Comparison of ENCODE assay signal across 13 cellular contexts in genomic region chr12:124396544-124397398, GRCh38.
DNase-seq lines count a peak whose midpoint lies in the region; ATAC-seq and TF ChIP-seq lines count a peak whose summit lies in the region.
"Had no signal": no experiment of that assay in that cellular context is flagged by ENCODE, and none has a peak within 500 bp of the region (broad histone marks: within the 10 kb centered on the region; RNA-seq: fewer than 3 reads in every experiment).

No MANE protein-coding gene starts in this region.

- intact Hi-C loops in dorsolateral prefrontal cortex (cut with DNase I), result loop anchor here in 1 of 2 donors (5.0 kb wide), 1 partner anchor 61 kb away; no protein-coding TSS in a partner anchor

- H3K9ac ChIP-seq in BLaER1, result no peak overlapping the region
- no peak overlapping the region for H3K9ac ChIP-seq in neuronal stem cell (ENCODE audit: low read depth, low read length, poor library complexity)

- H4K20me1 ChIP-seq in BLaER1, result peaks cover 90% of the 10 kb centered on the region

- H3K23ac ChIP-seq in neuronal stem cell (ENCODE audit: low read depth, low read length, poor library complexity), result peak overlapping the region; percentile 26

- no peak overlapping the region for H4K91ac ChIP-seq in neuronal stem cell (ENCODE audit: low read depth, low read length, poor library complexity)

- no peak overlapping the region for H3K4me3 ChIP-seq in BLaER1
- no peak overlapping the region for H3K4me3 ChIP-seq in dorsolateral prefrontal cortex
- no peak overlapping the region for H3K4me3 ChIP-seq in neuronal stem cell (ENCODE audit: low read length in 2 of 2)
- H3K4me3 ChIP-seq: SJSA1 had no signal

- no peak overlapping the region for H2BK120ac ChIP-seq in neuronal stem cell (ENCODE audit: low read depth, low read length)

- H3K14ac ChIP-seq in neuronal stem cell (ENCODE audit: low read length), result peak overlapping the region; percentile 26

- no peak for TF ChIP-seq CTCF in dorsolateral prefrontal cortex (IDR thresholded peaks at IDR 0.05 in 54 of 56, conservative IDR thresholded peaks at IDR 0.05 in 2 of 56; ENCODE audit: low read depth in 1 of 56, partially characterized antibody in 56 of 56)

- H3K36me3 ChIP-seq in BLaER1, result peaks cover 85% of the 10 kb centered on the region
- peaks cover 26 to 70% of the 10 kb centered on the region in 2 donors for H3K36me3 ChIP-seq in neuronal stem cell (replicated peaks in 1 of 2; ENCODE audit: control insufficient read depth in 2 of 2, insufficient read depth in 2 of 2, low read length in 2 of 2)

- H3K4me1 ChIP-seq in BLaER1 (peaks cover 40% of the 10 kb centered on the region), neuronal stem cell (ENCODE audit: control insufficient read depth in 2 of 2, insufficient read depth in 1 of 2, low read depth in 1 of 2, low read length in 2 of 2) (peaks cover 10 to 17% of the 10 kb centered on the region in 2 donors)

- H3K79me1 ChIP-seq in neuronal stem cell (ENCODE audit: low read depth, low read length), result no peaks in the 10 kb centered on the region

- DNase-seq in NCI-H2029 treated with DMSO at 0.1 percent for 48 hours (lab: John Stamatoyannopoulos, UW) (peak; percentile 7), dorsolateral prefrontal cortex (peak in 1 of 10 donors; percentile 71), neuronal stem cell (ENCODE audit: low spot score) (no peak), AG20443 (ENCODE audit: low spot score) (no peak), cerebellum (ENCODE audit: low spot score) (no peak), DMS53 treated with DMSO at 0.1 percent for 48 hours (lab: John Stamatoyannopoulos, UW; ENCODE audit: unreplicated experiment) (no peak)
- DNase-seq: activated CD4-positive, CD25-positive, alpha-beta regulatory T cell treated with anti-CD3 and anti-CD28 coated beads, Interleukin-2, amount 50 U/mL, for 72 hours; activated T-cell treated with anti-CD3 and anti-CD28 coated beads, Interleukin-2, amount 50 U/mL, for 48 hours; CD8-positive, alpha-beta T cell; NCI-H510A treated with DMSO at 0.1 percent for 48 hours had no signal

- H3K27me3 ChIP-seq in BLaER1 (no peaks in the 10 kb centered on the region), dorsolateral prefrontal cortex (no peaks in the 10 kb centered on the region), neuronal stem cell (ENCODE audit: control insufficient read depth in 3 of 3, insufficient read depth in 3 of 3, low read depth in 1 of 3, low read length in 3 of 3) (no peaks in the 10 kb centered on the region)
- H3K27me3 ChIP-seq: SJSA1 had no signal

- ATAC-seq in HG03280 (IDR thresholded peaks at IDR 0.05; ENCODE audit: unreplicated experiment), result no peak
- ATAC-seq: CD8-positive, alpha-beta T cell had no signal

- no CpG with 5 or more reads among the region's 35 CpGs for WGBS in neuronal stem cell (ENCODE audit: extremely low coverage in 2 of 2, insufficient read length in 2 of 2, insufficient replicate concordance in 1 of 2), 2 donors

- H3K18ac ChIP-seq in neuronal stem cell (ENCODE audit: low read length), result peak overlapping the region; percentile 57

- no peak overlapping the region for H2BK15ac ChIP-seq in neuronal stem cell (ENCODE audit: low read length)

- peak overlapping the region; percentile 76 for H2BK12ac ChIP-seq in neuronal stem cell (ENCODE audit: low read length)

- H3K27ac ChIP-seq in BLaER1 (0 out of 2 replicates have a peak overlapping the region, but pooled peaks have one; percentile 22), dorsolateral prefrontal cortex (peak overlapping the region; percentile 17 to 99 (median 85)), neuronal stem cell (replicated peaks; ENCODE audit: low read length) (no peak overlapping the region)
- H3K27ac ChIP-seq: SJSA1 had no signal

- no peak overlapping the region for H2AFZ ChIP-seq in neuronal stem cell (ENCODE audit: low read length)

- H3K4me2 ChIP-seq in BLaER1, result no peak overlapping the region
- H3K4me2 ChIP-seq in neuronal stem cell (ENCODE audit: insufficient read depth, low read length, poor library complexity, severe bottlenecking), result no peak overlapping the region

- H2BK5ac ChIP-seq in neuronal stem cell (ENCODE audit: low read length), result no peak overlapping the region

- H3K9me3 ChIP-seq in BLaER1, result no peaks in the 10 kb centered on the region
- no peaks in the 10 kb centered on the region for H3K9me3 ChIP-seq in neuronal stem cell (replicated peaks in 1 of 2; ENCODE audit: control insufficient read depth in 2 of 2, insufficient read depth in 1 of 2, low read depth in 1 of 2, low read length in 2 of 2)
- H3K9me3 ChIP-seq: SJSA1 had no signal

- H4K8ac ChIP-seq in neuronal stem cell (ENCODE audit: low read depth, low read length), result no peak overlapping the region

- peak overlapping the region; percentile 80 for H2AK5ac ChIP-seq in neuronal stem cell (ENCODE audit: low read depth, low read length)

- H3K4ac ChIP-seq in neuronal stem cell (ENCODE audit: low read length), result no peak overlapping the region
